27 cellular contexts compared by ENCODE assay signal in genomic region chr17:6669479-6670212, GRCh38. TPM values are rescaled to one million over a fixed set of nuclear protein-coding genes. Genes with fewer than 3 reads are reported as not detected.
DNase-seq lines count a peak whose midpoint lies in the region; ATAC-seq and TF ChIP-seq lines count a peak whose summit lies in the region.
"Had no signal": no experiment of that assay in that cellular context is flagged by ENCODE, and none has a peak within 500 bp of the region (broad histone marks: within the 10 kb centered on the region; RNA-seq: fewer than 3 reads in every experiment).

No MANE protein-coding gene starts in this region.

- H3K4me3 ChIP-seq in suprapubic skin, result no peak overlapping the region
- H3K4me3 ChIP-seq: colonic mucosa, GM12878, sigmoid colon had no signal

- peak overlapping the region; percentile 14 for H3K27ac ChIP-seq in suprapubic skin
- H3K27ac ChIP-seq: 22Rv1, colonic mucosa, parathyroid adenoma, sigmoid colon had no signal

- peak; percentile 28 for DNase-seq in DMS53 (lab: John Stamatoyannopoulos, UW)
- no peak for DNase-seq in DMS53 treated with DMSO at 0.1 percent for 48 hours (lab: John Stamatoyannopoulos, UW; ENCODE audit: unreplicated experiment)
- no peak for DNase-seq in activated CD8-positive, alpha-beta T cell treated with anti-CD3 and anti-CD28 coated beads for 36 hours
- peak; percentile 16 for DNase-seq in iPS-NIHi7 (ENCODE audit: extremely low spot score)
- DNase-seq in suprapubic skin (ENCODE audit: low spot score in 2 of 2), result peak; percentile 54 to 60
- no peak for DNase-seq in GOT3 (lab: John Stamatoyannopoulos, UW)
- DNase-seq in NCI-H146 (lab: John Stamatoyannopoulos, UW), result no peak
- DNase-seq: activated gamma-delta T cell; activated T-cell treated with anti-CD3 and anti-CD28 coated beads for 4 hours; AML-193; CD8-positive, alpha-beta memory T cell; colonic mucosa; midbrain; NCI-H1105; NCI-H2081 treated with DMSO at 0.1 percent for 48 hours; RPMI8226; sigmoid colon; T-helper 9 cell had no signal

- peak; percentile 48 for ATAC-seq in activated CD8-positive, alpha-beta T cell treated with anti-CD3 and anti-CD28 coated beads for 36 hours
- ATAC-seq in GM18867 (IDR thresholded peaks at IDR 0.05; ENCODE audit: unreplicated experiment), result no peak
- ATAC-seq: GM12878; left lobe of liver; stimulated activated memory B cell treated with anti-CD40 and anti-IgM and Interleukin-4, amounts not matched to agents 10 μg/mL and 1 μg/mL and 100 μg/mL, for 72 hours had no signal

- H3K36me3 ChIP-seq in suprapubic skin, result no peaks in the 10 kb centered on the region
- H3K36me3 ChIP-seq: colonic mucosa, sigmoid colon had no signal

- peaks cover 11% of the 10 kb centered on the region for H3K27me3 ChIP-seq in suprapubic skin
- H3K27me3 ChIP-seq: colonic mucosa had no signal

- no peak for TF ChIP-seq POLR2A in suprapubic skin (IDR thresholded peaks at IDR 0.05)

- TF ChIP-seq EP300 in suprapubic skin (IDR thresholded peaks at IDR 0.05), result no peak

- H3K4me1 ChIP-seq in suprapubic skin, result peaks cover 6% of the 10 kb centered on the region
- H3K4me1 ChIP-seq: colonic mucosa, parathyroid adenoma, sigmoid colon had no signal

- intact Hi-C loops in activated CD8-positive, alpha-beta T cell treated with anti-CD3 and anti-CD28 coated beads for 36 hours (cut with micrococcal nuclease), result no loop called here

- H3K27me3 Mint-ChIP-seq in activated CD8-positive, alpha-beta T cell treated with anti-CD3 and anti-CD28 coated beads for 36 hours, result no peaks in the 10 kb centered on the region
- H3K27me3 Mint-ChIP-seq: CD8-positive, alpha-beta memory T cell; stimulated activated memory B cell treated with anti-CD40 and anti-IgM and Interleukin-4, amounts not matched to agents 10 μg/mL and 1 μg/mL and 100 μg/mL, for 72 hours had no signal

- POLR2A ChIA-PET in activated CD8-positive, alpha-beta T cell treated with anti-CD3 and anti-CD28 coated beads for 36 hours (lab: Charles Lee), result interaction anchor here (0.9 kb wide), 1 partner anchor 9 kb away, joined by 3 read pairs; no protein-coding TSS in a partner anchor

- no peak for TF ChIP-seq CTCF in activated CD8-positive, alpha-beta T cell treated with anti-CD3 and anti-CD28 coated beads for 36 hours (IDR thresholded peaks at IDR 0.05)
- TF ChIP-seq CTCF in suprapubic skin (IDR thresholded peaks at IDR 0.05), result no peak

- peaks cover 15% of the 10 kb centered on the region for H3K4me1 Mint-ChIP-seq in activated CD8-positive, alpha-beta T cell treated with anti-CD3 and anti-CD28 coated beads for 36 hours (ENCODE audit: low read depth)
- H3K4me1 Mint-ChIP-seq: nephron had no signal

- H3K27ac Mint-ChIP-seq in activated CD8-positive, alpha-beta T cell treated with anti-CD3 and anti-CD28 coated beads for 36 hours, result no peak overlapping the region
- H3K27ac Mint-ChIP-seq: nephron; stimulated activated memory B cell treated with anti-CD40 and anti-IgM and Interleukin-4, amounts not matched to agents 10 μg/mL and 1 μg/mL and 100 μg/mL, for 72 hours had no signal

- no peaks in the 10 kb centered on the region for H3K9me3 ChIP-seq in suprapubic skin
- H3K9me3 ChIP-seq: colonic mucosa, sigmoid colon had no signal

- 58% methylated on average over 10 of the region's 10 CpGs for WGBS in suprapubic skin

- CTCF ChIA-PET in activated CD8-positive, alpha-beta T cell treated with anti-CD3 and anti-CD28 coated beads for 36 hours (lab: Charles Lee), result interaction anchor here (1.2 to 1.8 kb wide), 2 partner anchors 32 to 174 kb away, joined by 3 to 6 read pairs; no protein-coding TSS in a partner anchor

- H3K9me3 Mint-ChIP-seq in activated CD8-positive, alpha-beta T cell treated with anti-CD3 and anti-CD28 coated beads for 36 hours, result no peaks in the 10 kb centered on the region
- H3K9me3 Mint-ChIP-seq: CD8-positive, alpha-beta memory T cell; nephron; stimulated activated memory B cell treated with anti-CD40 and anti-IgM and Interleukin-4, amounts not matched to agents 10 μg/mL and 1 μg/mL and 100 μg/mL, for 72 hours had no signal

- H3K36me3 Mint-ChIP-seq in activated CD8-positive, alpha-beta T cell treated with anti-CD3 and anti-CD28 coated beads for 36 hours (ENCODE audit: low read depth), result no peaks in the 10 kb centered on the region
- H3K36me3 Mint-ChIP-seq: CD8-positive, alpha-beta memory T cell had no signal

- no peak overlapping the region for H3K4me3 Mint-ChIP-seq in activated CD8-positive, alpha-beta T cell treated with anti-CD3 and anti-CD28 coated beads for 36 hours
- H3K4me3 Mint-ChIP-seq: CD8-positive, alpha-beta memory T cell; nephron; stimulated activated memory B cell treated with anti-CD40 and anti-IgM and Interleukin-4, amounts not matched to agents 10 μg/mL and 1 μg/mL and 100 μg/mL, for 72 hours had no signal

RNA-seq across cellular contexts. Expression of gene C17orf100, which starts 18.1 kb away (rescaled TPM):
- 1 to 10 TPM; 1.1 to 1.6 TPM for total RNA-seq in activated CD8-positive, alpha-beta T cell treated with anti-CD3 and anti-CD28 coated beads for 36 hours
- total RNA-seq in suprapubic skin, result 1 to 10 TPM; 1.9 to 3.3 (median 2.4) TPM

RNA-seq across cellular contexts. Expression of gene MED31, which starts 18.2 kb away (rescaled TPM):
- total RNA-seq in activated CD8-positive, alpha-beta T cell treated with anti-CD3 and anti-CD28 coated beads for 36 hours, result 10 to 100 TPM; 21.0 to 24.4 TPM
- total RNA-seq in suprapubic skin, result 10 to 100 TPM in 3 of 4 donors, 1 to 10 TPM in 1; 9.3 to 19.2 (median 12.9) TPM

RNA-seq across cellular contexts. Expression of gene TXNDC17, which starts 28.8 kb away (rescaled TPM):
- total RNA-seq in activated CD8-positive, alpha-beta T cell treated with anti-CD3 and anti-CD28 coated beads for 36 hours, result 100 to 1,000 TPM in 1 of 2 experiments, 10 to 100 TPM in 1; 100.0 to 103 TPM
- 100 to 1,000 TPM in 1 of 4 donors, 10 to 100 TPM in 3; 30.0 to 153 (median 92.9) TPM for total RNA-seq in suprapubic skin

RNA-seq across cellular contexts. Expression of gene KIAA0753, which starts 29.1 kb away (rescaled TPM):
- total RNA-seq in activated CD8-positive, alpha-beta T cell treated with anti-CD3 and anti-CD28 coated beads for 36 hours, result 10 to 100 TPM; 16.5 to 17.3 TPM
- 10 to 100 TPM in 2 of 4 donors, 1 to 10 TPM in 2; 4.9 to 24.9 (median 10.4) TPM for total RNA-seq in suprapubic skin

RNA-seq across cellular contexts. Expression of gene SLC13A5, which starts 43.5 kb away (rescaled TPM):
- total RNA-seq in activated CD8-positive, alpha-beta T cell treated with anti-CD3 and anti-CD28 coated beads for 36 hours, result not detected
- under 1 TPM in 1 of 4 donors, not detected in 3; 0.72 TPM for total RNA-seq in suprapubic skin
- total RNA-seq: CD8-positive, alpha-beta memory T cell; LHCN-M2; NCI-H460 had no signal

Comparison
In these comparisons a context has a peak if more than half of its experiments do, and no peak if none do; other contexts are left out.
1. DNase-seq: peak in DMS53 (single experiment), iPS-NIHi7 (single experiment) and suprapubic skin (2 of 2); none in DMS53 treated with DMSO at 0.1 percent for 48 hours (single experiment), activated CD8-positive, alpha-beta T cell treated with anti-CD3 and anti-CD28 coated beads for 36 hours (single experiment), GOT3 (single experiment) and NCI-H146 (single experiment).